In the genomic region with DNA sequence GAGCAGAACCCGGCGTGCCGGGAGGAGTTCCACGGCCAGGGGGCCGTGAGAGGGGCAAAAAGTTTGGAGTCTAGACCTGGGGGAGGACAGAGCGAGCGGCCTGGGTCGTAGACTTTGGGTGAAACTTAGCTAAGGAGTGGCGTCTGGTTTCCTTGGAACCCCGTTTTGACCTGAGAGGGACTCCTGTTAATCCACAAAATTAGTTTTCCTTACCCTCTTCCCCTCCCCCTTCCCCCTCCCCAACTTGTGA, we compare ENCODE assay signal across 2 cellular contexts.
A peak's percentile ranks its signal among the peaks of the same experiment; 100 is the strongest.
TF ChIP-seq lines count a peak whose summit lies in the region.

No MANE protein-coding gene starts in this region.

TF ChIP-seq in A549, 52 proteins besides CTCF, POLR2A, EP300 and RAD21:
- TF ChIP-seq CHD4 (IDR thresholded peaks at IDR 0.05; ENCODE audit: borderline replicate concordance) = no peak
- no peak for TF ChIP-seq JUNB (IDR thresholded peaks at IDR 0.05)
- 0 out of 2 replicates have a peak, but pooled peaks have one; percentile 23 for TF ChIP-seq KDM5A (IDR thresholded peaks at IDR 0.05)
- TF ChIP-seq PHF8 (IDR thresholded peaks at IDR 0.05; ENCODE audit: borderline replicate concordance, low read depth) = peak; percentile 64; the same call in 1 of the 2 replicates
- TF ChIP-seq, protein P1, sequence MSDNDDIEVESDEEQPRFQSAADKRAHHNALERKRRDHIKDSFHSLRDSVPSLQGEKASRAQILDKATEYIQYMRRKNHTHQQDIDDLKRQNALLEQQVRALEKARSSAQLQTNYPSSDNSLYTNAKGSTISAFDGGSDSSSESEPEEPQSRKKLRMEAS (IDR thresholded peaks at IDR 0.05) = no peak
- no peak for TF ChIP-seq SREBF2 (IDR thresholded peaks at IDR 0.05)
- no peak for TF ChIP-seq CBX8 (IDR thresholded peaks at IDR 0.05)
- TF ChIP-seq CEBPB (IDR thresholded peaks at IDR 0.05) = no peak
- no peak for TF ChIP-seq HDAC2 (IDR thresholded peaks at IDR 0.05)
TF ChIP-seq in A549: peak in this region for 2.

TF ChIP-seq in HepG2, 621 proteins besides CTCF, POLR2A, EP300 and RAD21:
- TF ChIP-seq, protein P2, sequence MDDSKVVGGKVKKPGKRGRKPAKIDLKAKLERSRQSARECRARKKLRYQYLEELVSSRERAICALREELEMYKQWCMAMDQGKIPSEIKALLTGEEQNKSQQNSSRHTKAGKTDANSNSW (CRISPR knock-in tag; IDR thresholded peaks at IDR 0.05; ENCODE audit: borderline replicate concordance) = no peak
- TF ChIP-seq ZNF879 (CRISPR knock-in tag; IDR thresholded peaks at IDR 0.05) (no peak), ZNF749 (CRISPR knock-in tag; IDR thresholded peaks at IDR 0.05; ENCODE audit: borderline replicate concordance) (no peak), ZNF780A (CRISPR knock-in tag; IDR thresholded peaks at IDR 0.05) (no peak), CAMTA2 (CRISPR knock-in tag; IDR thresholded peaks at IDR 0.05; ENCODE audit: borderline replicate concordance) (0 out of 2 replicates have a peak, but pooled peaks have one; percentile 1), ZNF432 (CRISPR knock-in tag; IDR thresholded peaks at IDR 0.05; ENCODE audit: borderline replicate concordance) (no peak), SP1 (IDR thresholded peaks at IDR 0.05) (no peak), SP1 (CRISPR knock-in tag; IDR thresholded peaks at IDR 0.05) (no peak), ZNF850 (CRISPR knock-in tag; conservative IDR thresholded peaks at IDR 0.05) (0 out of 2 replicates have a peak, but pooled peaks have one; percentile 77), GLI4 (CRISPR knock-in tag; IDR thresholded peaks at IDR 0.05; ENCODE audit: borderline replicate concordance) (0 out of 2 replicates have a peak, but pooled peaks have one; percentile 9), ZNF546 (CRISPR knock-in tag; conservative IDR thresholded peaks at IDR 0.05) (0 out of 2 replicates have a peak, but pooled peaks have one; percentile 1), ZNF225 (CRISPR knock-in tag; IDR thresholded peaks at IDR 0.05) (no peak), ARID2 (CRISPR knock-in tag; IDR thresholded peaks at IDR 0.05; ENCODE audit: borderline replicate concordance) (no peak), ZNF589 (CRISPR knock-in tag; conservative IDR thresholded peaks at IDR 0.05) (no peak), ZNF3 (CRISPR knock-in tag; IDR thresholded peaks at IDR 0.05) (no peak), POLR2AphosphoS2 (IDR thresholded peaks at IDR 0.05; ENCODE audit: low read depth, low read length) (no peak), FLYWCH1 (CRISPR knock-in tag; IDR thresholded peaks at IDR 0.05) (peak; percentile 79; the same call in 1 of the 2 replicates), TARDBP (CRISPR knock-in tag; IDR thresholded peaks at IDR 0.05) (no peak), ZNF160 (CRISPR knock-in tag; IDR thresholded peaks at IDR 0.05) (no peak), GATA4 (IDR thresholded peaks at IDR 0.05; ENCODE audit: borderline replicate concordance, low read depth) (no peak), NKX3-1 (CRISPR knock-in tag; IDR thresholded peaks at IDR 0.05) (no peak), ZNF446 (CRISPR knock-in tag; IDR thresholded peaks at IDR 0.05) (no peak), ZNF20 (CRISPR knock-in tag; IDR thresholded peaks at IDR 0.05) (no peak), ZNF556 (CRISPR knock-in tag; IDR thresholded peaks at IDR 0.05; ENCODE audit: borderline replicate concordance) (no peak)
- TF ChIP-seq, protein P3, sequence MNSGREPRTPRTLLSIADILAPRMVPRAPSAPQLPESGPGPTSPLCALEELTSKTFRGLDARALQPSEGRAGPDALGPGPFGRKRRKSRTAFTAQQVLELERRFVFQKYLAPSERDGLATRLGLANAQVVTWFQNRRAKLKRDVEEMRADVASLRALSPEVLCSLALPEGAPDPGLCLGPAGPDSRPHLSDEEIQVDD (CRISPR knock-in tag; IDR thresholded peaks at IDR 0.05; ENCODE audit: borderline replicate concordance) = no peak
- TF ChIP-seq, protein P4, sequence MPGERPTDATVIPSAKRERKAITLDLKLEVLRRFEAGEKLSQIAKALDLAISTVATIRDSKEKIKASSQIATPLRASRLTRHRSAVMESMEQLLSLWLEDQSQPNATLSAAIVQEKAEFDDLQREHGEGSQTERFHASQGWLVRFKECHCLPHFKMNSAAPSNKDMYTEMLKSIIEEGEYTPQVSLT (CRISPR knock-in tag; IDR thresholded peaks at IDR 0.05; ENCODE audit: borderline replicate concordance, low read depth) = no peak
- TF ChIP-seq, protein P5, sequence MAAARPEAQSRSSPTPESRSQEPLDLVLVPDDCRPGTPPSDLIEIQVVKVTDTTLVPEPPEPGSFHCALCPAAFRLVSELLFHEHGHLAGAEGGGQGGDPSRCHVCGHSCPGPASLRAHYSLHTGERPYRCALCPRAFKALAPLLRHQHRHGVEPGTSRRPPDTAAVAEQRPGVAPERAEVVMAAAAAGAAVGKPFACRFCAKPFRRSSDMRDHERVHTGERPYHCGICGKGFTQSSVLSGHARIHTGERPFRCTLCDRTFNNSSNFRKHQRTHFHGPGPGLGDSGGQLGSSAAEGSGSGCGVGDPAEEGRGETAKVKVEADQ (CRISPR knock-in tag; IDR thresholded peaks at IDR 0.05; ENCODE audit: borderline replicate concordance) = no peak
- TF ChIP-seq, protein P6, sequence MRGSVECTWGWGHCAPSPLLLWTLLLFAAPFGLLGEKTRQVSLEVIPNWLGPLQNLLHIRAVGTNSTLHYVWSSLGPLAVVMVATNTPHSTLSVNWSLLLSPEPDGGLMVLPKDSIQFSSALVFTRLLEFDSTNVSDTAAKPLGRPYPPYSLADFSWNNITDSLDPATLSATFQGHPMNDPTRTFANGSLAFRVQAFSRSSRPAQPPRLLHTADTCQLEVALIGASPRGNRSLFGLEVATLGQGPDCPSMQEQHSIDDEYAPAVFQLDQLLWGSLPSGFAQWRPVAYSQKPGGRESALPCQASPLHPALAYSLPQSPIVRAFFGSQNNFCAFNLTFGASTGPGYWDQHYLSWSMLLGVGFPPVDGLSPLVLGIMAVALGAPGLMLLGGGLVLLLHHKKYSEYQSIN (CRISPR knock-in tag; IDR thresholded peaks at IDR 0.05; ENCODE audit: borderline replicate concordance) = no peak
- TF ChIP-seq, protein P7, sequence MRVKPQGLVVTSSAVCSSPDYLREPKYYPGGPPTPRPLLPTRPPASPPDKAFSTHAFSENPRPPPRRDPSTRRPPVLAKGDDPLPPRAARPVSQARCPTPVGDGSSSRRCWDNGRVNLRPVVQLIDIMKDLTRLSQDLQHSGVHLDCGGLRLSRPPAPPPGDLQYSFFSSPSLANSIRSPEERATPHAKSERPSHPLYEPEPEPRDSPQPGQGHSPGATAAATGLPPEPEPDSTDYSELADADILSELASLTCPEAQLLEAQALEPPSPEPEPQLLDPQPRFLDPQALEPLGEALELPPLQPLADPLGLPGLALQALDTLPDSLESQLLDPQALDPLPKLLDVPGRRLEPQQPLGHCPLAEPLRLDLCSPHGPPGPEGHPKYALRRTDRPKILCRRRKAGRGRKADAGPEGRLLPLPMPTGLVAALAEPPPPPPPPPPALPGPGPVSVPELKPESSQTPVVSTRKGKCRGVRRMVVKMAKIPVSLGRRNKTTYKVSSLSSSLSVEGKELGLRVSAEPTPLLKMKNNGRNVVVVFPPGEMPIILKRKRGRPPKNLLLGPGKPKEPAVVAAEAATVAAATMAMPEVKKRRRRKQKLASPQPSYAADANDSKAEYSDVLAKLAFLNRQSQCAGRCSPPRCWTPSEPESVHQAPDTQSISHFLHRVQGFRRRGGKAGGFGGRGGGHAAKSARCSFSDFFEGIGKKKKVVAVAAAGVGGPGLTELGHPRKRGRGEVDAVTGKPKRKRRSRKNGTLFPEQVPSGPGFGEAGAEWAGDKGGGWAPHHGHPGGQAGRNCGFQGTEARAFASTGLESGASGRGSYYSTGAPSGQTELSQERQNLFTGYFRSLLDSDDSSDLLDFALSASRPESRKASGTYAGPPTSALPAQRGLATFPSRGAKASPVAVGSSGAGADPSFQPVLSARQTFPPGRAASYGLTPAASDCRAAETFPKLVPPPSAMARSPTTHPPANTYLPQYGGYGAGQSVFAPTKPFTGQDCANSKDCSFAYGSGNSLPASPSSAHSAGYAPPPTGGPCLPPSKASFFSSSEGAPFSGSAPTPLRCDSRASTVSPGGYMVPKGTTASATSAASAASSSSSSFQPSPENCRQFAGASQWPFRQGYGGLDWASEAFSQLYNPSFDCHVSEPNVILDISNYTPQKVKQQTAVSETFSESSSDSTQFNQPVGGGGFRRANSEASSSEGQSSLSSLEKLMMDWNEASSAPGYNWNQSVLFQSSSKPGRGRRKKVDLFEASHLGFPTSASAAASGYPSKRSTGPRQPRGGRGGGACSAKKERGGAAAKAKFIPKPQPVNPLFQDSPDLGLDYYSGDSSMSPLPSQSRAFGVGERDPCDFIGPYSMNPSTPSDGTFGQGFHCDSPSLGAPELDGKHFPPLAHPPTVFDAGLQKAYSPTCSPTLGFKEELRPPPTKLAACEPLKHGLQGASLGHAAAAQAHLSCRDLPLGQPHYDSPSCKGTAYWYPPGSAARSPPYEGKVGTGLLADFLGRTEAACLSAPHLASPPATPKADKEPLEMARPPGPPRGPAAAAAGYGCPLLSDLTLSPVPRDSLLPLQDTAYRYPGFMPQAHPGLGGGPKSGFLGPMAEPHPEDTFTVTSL (CRISPR knock-in tag; IDR thresholded peaks at IDR 0.05; ENCODE audit: borderline replicate concordance) = no peak
- TF ChIP-seq, protein P8, sequence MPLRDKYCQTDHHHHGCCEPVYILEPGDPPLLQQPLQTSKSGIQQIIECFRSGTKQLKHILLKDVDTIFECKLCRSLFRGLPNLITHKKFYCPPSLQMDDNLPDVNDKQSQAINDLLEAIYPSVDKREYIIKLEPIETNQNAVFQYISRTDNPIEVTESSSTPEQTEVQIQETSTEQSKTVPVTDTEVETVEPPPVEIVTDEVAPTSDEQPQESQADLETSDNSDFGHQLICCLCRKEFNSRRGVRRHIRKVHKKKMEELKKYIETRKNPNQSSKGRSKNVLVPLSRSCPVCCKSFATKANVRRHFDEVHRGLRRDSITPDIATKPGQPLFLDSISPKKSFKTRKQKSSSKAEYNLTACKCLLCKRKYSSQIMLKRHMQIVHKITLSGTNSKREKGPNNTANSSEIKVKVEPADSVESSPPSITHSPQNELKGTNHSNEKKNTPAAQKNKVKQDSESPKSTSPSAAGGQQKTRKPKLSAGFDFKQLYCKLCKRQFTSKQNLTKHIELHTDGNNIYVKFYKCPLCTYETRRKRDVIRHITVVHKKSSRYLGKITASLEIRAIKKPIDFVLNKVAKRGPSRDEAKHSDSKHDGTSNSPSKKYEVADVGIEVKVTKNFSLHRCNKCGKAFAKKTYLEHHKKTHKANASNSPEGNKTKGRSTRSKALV (CRISPR knock-in tag; IDR thresholded peaks at IDR 0.05) = no peak
